9 cellular contexts compared by ENCODE assay signal in genomic region chr10:98331888-98332287, GRCh38.
DNase-seq lines count a peak whose midpoint lies in the region; ATAC-seq and TF ChIP-seq lines count a peak whose summit lies in the region.
"Had no signal": no experiment of that assay in that cellular context is flagged by ENCODE, and none has a peak within 500 bp of the region (broad histone marks: within the 10 kb centered on the region; RNA-seq: fewer than 3 reads in every experiment).

No MANE protein-coding gene starts in this region.

- H3K4me1 ChIP-seq in GM23338 (ENCODE audit: insufficient read depth) (no peaks in the 10 kb centered on the region), PC-9 (replicated peaks; ENCODE audit: insufficient read depth) (peaks cover 29% of the 10 kb centered on the region), foreskin keratinocyte (no peaks in the 10 kb centered on the region), testis (no peaks in the 10 kb centered on the region)

- H3K9me3 Mint-ChIP-seq in CD14-positive monocyte (peaks cover 2 to 8% (median 6%) of the 10 kb centered on the region in 7 donors), GM23338 (no peaks in the 10 kb centered on the region; the same call in 2 of the 3 replicates)

- H3K9me2 ChIP-seq in GM23338 (ENCODE audit: insufficient read depth) (no peaks in the 10 kb centered on the region), PC-9 (ENCODE audit: insufficient read depth) (no peaks in the 10 kb centered on the region)

- CTCF ChIA-PET in PC-9 (lab: Charles Lee): no interaction called here

- H2AFZ ChIP-seq in GM23338 (no peak overlapping the region), PC-9 (no peak overlapping the region)

- H3K27me3 Mint-ChIP-seq in CD14-positive monocyte (ENCODE audit: low read depth in 3 of 3) (peaks cover 4 to 9% (median 7%) of the 10 kb centered on the region in 3 donors), GM23338 (ENCODE audit: insufficient read depth, low read depth, poor library complexity) (peaks cover 2% of the 10 kb centered on the region)

- no peak overlapping the region for H3K4me3 Mint-ChIP-seq in CD14-positive monocyte
- no peak overlapping the region for H3K4me3 Mint-ChIP-seq in GM23338
- H3K4me3 Mint-ChIP-seq: activated naive CD8-positive, alpha-beta T cell treated with anti-CD3 and anti-CD28 coated beads, Interleukin-2, amount 10 ng/mL, durations not matched to agents 7 days and 5 days had no signal

- intact Hi-C loops in CD14-positive monocyte (cut with micrococcal nuclease) (loop anchor here (1.0 to 10.0 kb wide), 4 partner anchors 41 to 157 kb away; partner anchors contain the start of gene LOXL4 (in 1 of the 2)), PC-9 (cut with micrococcal nuclease; ENCODE audit: unreplicated experiment) (no loop called here), testis (cut with DNase I; ENCODE audit: low total_unique reads) (no loop called here)

- H3K4me2 ChIP-seq in GM23338: no peak overlapping the region
- no peak overlapping the region for H3K4me2 ChIP-seq in PC-9

- POLR2A ChIA-PET in PC-9 (lab: Charles Lee; ENCODE audit: unreplicated experiment): no interaction called here

- H3K27me3 ChIP-seq in GM23338 (ENCODE audit: insufficient read depth) (no peaks in the 10 kb centered on the region), PC-9 (ENCODE audit: insufficient read depth, low read depth) (no peaks in the 10 kb centered on the region), foreskin keratinocyte (peaks cover 26% of the 10 kb centered on the region), testis (no peaks in the 10 kb centered on the region)

- H3K79me2 ChIP-seq in GM23338 (replicated peaks; ENCODE audit: insufficient read depth): no peaks in the 10 kb centered on the region
- no peaks in the 10 kb centered on the region for H3K79me2 ChIP-seq in PC-9 (ENCODE audit: low read depth)

- H4K20me1 ChIP-seq in GM23338 (replicated peaks; ENCODE audit: insufficient read depth): no peaks in the 10 kb centered on the region
- H4K20me1 ChIP-seq in PC-9 (ENCODE audit: insufficient read depth): no peaks in the 10 kb centered on the region

- WGBS in testis, 2 donors: 65 to 73% methylated on average over 6 of the region's 6 CpGs

- no peak overlapping the region for H3K4me3 ChIP-seq in GM23338
- H3K4me3 ChIP-seq in PC-9: no peak overlapping the region
- no peak overlapping the region for H3K4me3 ChIP-seq in testis

- peaks cover 0 to 2% of the 10 kb centered on the region in 2 donors for H3K36me3 Mint-ChIP-seq in CD14-positive monocyte
- H3K36me3 Mint-ChIP-seq in GM23338 (ENCODE audit: low read depth): no peaks in the 10 kb centered on the region
- H3K36me3 Mint-ChIP-seq: activated naive CD8-positive, alpha-beta T cell treated with anti-CD3 and anti-CD28 coated beads, Interleukin-2, amount 10 ng/mL, durations not matched to agents 7 days and 5 days had no signal

- TF ChIP-seq POLR2A in testis (IDR thresholded peaks at IDR 0.05): no peak

- no peaks in the 10 kb centered on the region for H3K36me3 ChIP-seq in GM23338 (ENCODE audit: insufficient read depth)
- H3K36me3 ChIP-seq in PC-9 (ENCODE audit: low read depth): no peaks in the 10 kb centered on the region
- no peaks in the 10 kb centered on the region for H3K36me3 ChIP-seq in testis (ENCODE audit: low read depth, missing control alignments)

- no peak overlapping the region for H3K27ac Mint-ChIP-seq in CD14-positive monocyte
- H3K27ac Mint-ChIP-seq in GM23338: no peak overlapping the region
- H3K27ac Mint-ChIP-seq: activated naive CD8-positive, alpha-beta T cell treated with anti-CD3 and anti-CD28 coated beads, Interleukin-2, amount 10 ng/mL, durations not matched to agents 7 days and 5 days had no signal

- ATAC-seq in GM23338 (peak; percentile 97), foreskin keratinocyte (peak; percentile 55), HG02759 (IDR thresholded peaks at IDR 0.05; ENCODE audit: unreplicated experiment) (no peak), GM21367 (IDR thresholded peaks at IDR 0.05; ENCODE audit: unreplicated experiment) (no peak)

- H3K9me3 ChIP-seq in PC-9 (ENCODE audit: insufficient read depth, low read depth): no peaks in the 10 kb centered on the region
- H3K9me3 ChIP-seq in testis: no peaks in the 10 kb centered on the region

- H3F3A ChIP-seq in GM23338 (replicated peaks; ENCODE audit: low read depth) (no peaks in the 10 kb centered on the region), PC-9 (ENCODE audit: insufficient read depth, low read depth) (peaks cover 4% of the 10 kb centered on the region; the same call in 1 of the 2 replicates)

- peak; percentile 71 for TF ChIP-seq CTCF in CD14-positive monocyte (IDR thresholded peaks at IDR 0.05)
- peak; percentile 79 to 91 for TF ChIP-seq CTCF in GM23338 (conservative IDR thresholded peaks at IDR 0.05; ENCODE audit: low read depth in 2 of 2)
- peak; percentile 39; the same call in 1 of the 2 replicates for TF ChIP-seq CTCF in PC-9 (conservative IDR thresholded peaks at IDR 0.05)
- TF ChIP-seq CTCF in foreskin keratinocyte (conservative IDR thresholded peaks at IDR 0.05): peak; percentile 65
- TF ChIP-seq CTCF in testis (IDR thresholded peaks at IDR 0.05): no peak

- H3K27ac ChIP-seq in GM23338 (ENCODE audit: low read depth) (no peak overlapping the region), PC-9 (peak overlapping the region; percentile 55; the same call in 1 of the 2 replicates), foreskin keratinocyte (no peak overlapping the region), testis (no peak overlapping the region)

- DNase-seq in CD14-positive monocyte (ENCODE audit: low spot score) (peak; percentile 52), GM23338 (ENCODE audit: low spot score) (peak; percentile 83), PC-9 (no peak), foreskin keratinocyte (no peak), NCI-H2196 (lab: John Stamatoyannopoulos, UW; ENCODE audit: unreplicated experiment) (no peak), testis (no peak)
- DNase-seq: activated naive CD8-positive, alpha-beta T cell treated with anti-CD3 and anti-CD28 coated beads, Interleukin-2, amount 10 ng/mL, durations not matched to agents 7 days and 5 days had no signal

- BruUV-seq in PC-9 (replicated peaks; lab: Mats Ljungman, UMichigan): no TSS peak

- peaks cover 5% of the 10 kb centered on the region for H3K4me1 Mint-ChIP-seq in CD14-positive monocyte
- H3K4me1 Mint-ChIP-seq in GM23338: peaks cover 4% of the 10 kb centered on the region; the same call in 2 of the 3 replicates
- H3K4me1 Mint-ChIP-seq: activated naive CD8-positive, alpha-beta T cell treated with anti-CD3 and anti-CD28 coated beads, Interleukin-2, amount 10 ng/mL, durations not matched to agents 7 days and 5 days had no signal

TF ChIP-seq in GM23338, 12 proteins besides CTCF, POLR2A, EP300 and RAD21:
- TF ChIP-seq JUNB (IDR thresholded peaks at IDR 0.05; ENCODE audit: unreplicated experiment) (no peak), CREB1 (CRISPR knock-in tag; IDR thresholded peaks at IDR 0.05; ENCODE audit: low read depth) (0 out of 2 replicates have a peak, but pooled peaks have one; percentile 30), ZNF114 (CRISPR knock-in tag; IDR thresholded peaks at IDR 0.05) (no peak), EZH2 (IDR thresholded peaks at IDR 0.05; ENCODE audit: low read depth, unreplicated experiment) (no peak), REST (IDR thresholded peaks at IDR 0.05; ENCODE audit: unreplicated experiment) (no peak)

Comparison
In these comparisons a context has a peak if more than half of its experiments do, and no peak if none do; other contexts are left out.
1. DNase-seq: peak in CD14-positive monocyte (single experiment) and GM23338 (single experiment); none in PC-9 (0 of 2), foreskin keratinocyte (0 of 2), NCI-H2196 (single experiment) and testis (single experiment).
2. CTCF ChIP-seq: peak in CD14-positive monocyte (single experiment), GM23338 (2 of 2), PC-9 (single experiment) and foreskin keratinocyte (single experiment); none in testis (0 of 3).
3. ATAC-seq: peak in GM23338 (single experiment) and foreskin keratinocyte (single experiment); none in HG02759 (single experiment) and GM21367 (single experiment).
4. intact Hi-C loops: an anchor here in CD14-positive monocyte (1.0 to 10.0 kb wide); none called in PC-9 and testis.